8 cellular contexts compared by ENCODE assay signal in the genomic region with DNA sequence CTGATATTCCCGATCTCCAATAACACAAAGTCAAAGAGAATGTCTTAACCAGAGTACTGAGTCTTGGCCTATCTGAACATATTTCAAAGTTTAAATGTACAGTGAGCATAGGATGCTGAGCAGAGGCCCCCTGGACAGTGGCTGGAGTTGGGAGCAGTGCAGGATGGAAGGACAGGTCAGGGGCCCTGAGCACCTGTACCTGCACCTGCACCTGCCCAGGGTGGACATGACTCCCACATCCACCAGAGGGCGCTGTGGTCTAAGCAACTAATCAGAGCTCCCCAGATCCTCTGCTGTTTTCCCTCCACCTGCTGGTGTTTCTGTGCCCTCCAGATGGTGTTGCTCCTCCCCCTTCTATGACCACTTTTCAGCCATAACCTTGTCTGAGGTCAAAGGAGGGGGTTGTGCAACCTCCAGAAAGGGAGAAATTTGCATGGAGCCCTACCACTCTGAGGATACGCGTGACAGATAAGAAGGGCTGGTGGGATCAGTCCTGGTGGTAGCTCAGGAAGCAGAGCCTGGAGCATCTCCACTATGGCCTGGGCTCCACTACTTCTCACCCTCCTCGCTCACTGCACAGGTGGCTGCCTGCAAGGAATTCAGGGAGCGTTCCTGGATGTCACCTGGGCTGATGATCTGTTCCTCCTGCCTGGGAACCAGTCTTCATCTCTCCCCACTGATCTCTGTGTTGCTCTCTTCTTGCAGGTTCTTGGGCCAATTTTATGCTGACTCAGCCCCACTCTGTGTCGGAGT. TPM values are rescaled to one million over a fixed set of nuclear protein-coding genes. Genes with fewer than 3 reads are reported as not detected.
DNase-seq lines count a peak whose midpoint lies in the region; ATAC-seq and TF ChIP-seq lines count a peak whose summit lies in the region.

No MANE protein-coding gene starts in this region.

- H2AFZ ChIP-seq in hepatocyte = no peak overlapping the region

- no peaks in the 10 kb centered on the region for H4K20me1 ChIP-seq in hepatocyte (ENCODE audit: insufficient read depth, poor library complexity, severe bottlenecking)

- 66% methylated on average over 7 of the region's 7 CpGs for WGBS in hepatocyte (ENCODE audit: low lambda C conversion rate, missing lambda C conversion rate)

- ATAC-seq in HG02884 (IDR thresholded peaks at IDR 0.05; ENCODE audit: unreplicated experiment) = no peak

- H3K4me3 ChIP-seq in GM08714 (ENCODE audit: low read length) (peak overlapping the region; percentile 17; the same call in 1 of the 2 replicates), H7 (ENCODE audit: insufficient read depth, low read depth, low read length) (no peak overlapping the region), hepatocyte (no peak overlapping the region)

- H3K4me2 ChIP-seq in hepatocyte = no peak overlapping the region

- no peaks in the 10 kb centered on the region for H3K79me2 ChIP-seq in hepatocyte

- DNase-seq in H7 (peak; percentile 91), MV-4-11 (lab: John Stamatoyannopoulos, UW) (peak; percentile 53), SKM-1 treated with dmso at 0.1 percent for 144 hours (lab: John Stamatoyannopoulos, UW; ENCODE audit: unreplicated experiment) (peak; percentile 69), hepatocyte (ENCODE audit: low spot score) (peak; percentile 92)
- peak; percentile 62 for DNase-seq in activated naive CD8-positive, alpha-beta T cell treated with anti-CD3 and anti-CD28 coated beads, Interleukin-2, amount 50 U/mL, for 16 hours (ENCODE audit: low read depth, low spot score)
- DNase-seq in stimulated activated CD4-positive, alpha-beta T cell treated with anti-CD3 and anti-CD28 coated beads, Interleukin-15, amount 100 ng/mL, for 48 hours (ENCODE audit: low read depth in 2 of 2) = peak; percentile 68 to 77

- H3K27me3 ChIP-seq in H7 (ENCODE audit: control insufficient read depth, insufficient read depth, low read length) (peaks cover 65% of the 10 kb centered on the region), hepatocyte (peaks cover 38% of the 10 kb centered on the region)

- H3K36me3 ChIP-seq in H7 (replicated peaks; ENCODE audit: control insufficient read depth, insufficient read depth, low read length) (no peaks in the 10 kb centered on the region), hepatocyte (replicated peaks; ENCODE audit: insufficient read depth, low read depth) (no peaks in the 10 kb centered on the region)

- no peaks in the 10 kb centered on the region for H3K9me2 ChIP-seq in hepatocyte (replicated peaks; ENCODE audit: insufficient read depth)

- H3K4me1 ChIP-seq in hepatocyte (ENCODE audit: insufficient read depth) = no peaks in the 10 kb centered on the region

- H3K27ac ChIP-seq in hepatocyte = no peak overlapping the region

- no peaks in the 10 kb centered on the region for H3K9me3 ChIP-seq in hepatocyte (ENCODE audit: low read depth)

- peak; percentile 75 for TF ChIP-seq CTCF in hepatocyte (IDR thresholded peaks at IDR 0.05; ENCODE audit: poor library complexity)

RNA-seq across cellular contexts. Expression of a gene that starts 49.1 kb away (rescaled TPM):
- total RNA-seq in H7 (2014; rRNA removed; shearing (Covaris generic)) = not detected in 2 replicates
- not detected in 2 replicates for total RNA-seq in hepatocyte
- not detected in 2 replicates for polyA plus RNA-seq in hepatocyte
